Comparison of ENCODE assay signal across 19 cellular contexts in genomic region chr3:144923051-144923450, GRCh38.
"Had no signal": no experiment of that assay in that cellular context is flagged by ENCODE, and none has a peak within 500 bp of the region (broad histone marks: within the 10 kb centered on the region; RNA-seq: fewer than 3 reads in every experiment).

No MANE protein-coding gene starts in this region.

- H3K9me3 Mint-ChIP-seq: activated naive CD8-positive, alpha-beta T cell treated with anti-CD3 and anti-CD28 coated beads, Interleukin-2, amount 10 ng/mL, durations not matched to agents 7 days and 5 days; nephron progenitor cell had no signal

- H3K27me3 Mint-ChIP-seq: activated naive CD8-positive, alpha-beta T cell treated with anti-CD3 and anti-CD28 coated beads, Interleukin-2, amount 10 ng/mL, durations not matched to agents 7 days and 5 days had no signal

- H3K4me3 Mint-ChIP-seq: activated naive CD8-positive, alpha-beta T cell treated with anti-CD3 and anti-CD28 coated beads, Interleukin-2, amount 10 ng/mL, durations not matched to agents 7 days and 5 days; nephron progenitor cell had no signal

- ATAC-seq: left ventricle myocardium superior; right lobe of liver; stimulated activated naive CD8-positive, alpha-beta T cell treated with anti-CD3 and anti-CD28 coated beads, Interleukin-15, Interleukin-2, amounts not matched to agents 100 U/mL and 50 U/mL, for 24 hours had no signal

- H3K4me1 Mint-ChIP-seq: activated naive CD8-positive, alpha-beta T cell treated with anti-CD3 and anti-CD28 coated beads, Interleukin-2, amount 10 ng/mL, durations not matched to agents 7 days and 5 days; nephron progenitor cell had no signal

- H3K27ac ChIP-seq: breast epithelium, prostate gland, right lobe of liver, suprapubic skin had no signal

- DNase-seq: activated CD4-positive, CD25-positive, alpha-beta regulatory T cell treated with anti-CD3 and anti-CD28 coated beads, Interleukin-2, amount 50 U/mL, for 72 hours; activated naive CD4-positive, alpha-beta T cell; activated naive CD8-positive, alpha-beta T cell treated with anti-CD3 and anti-CD28 coated beads, Interleukin-2, amount 10 ng/mL, durations not matched to agents 7 days and 5 days; activated T-cell treated with anti-CD3 and anti-CD28 coated beads for 4 hours; anterior cingulate cortex; erythroblast; hypothalamus; left ventricle myocardium superior; mesenchymal stem cell; nephron progenitor cell; occipital lobe; right lobe of liver; stimulated activated naive CD8-positive, alpha-beta T cell treated with anti-CD3 and anti-CD28 coated beads, Interleukin-15, Interleukin-2, amounts not matched to agents 100 U/mL and 50 U/mL, for 24 hours; T-helper 1 cell; T1000; trophoblast cell had no signal

- H3K27ac Mint-ChIP-seq: activated naive CD8-positive, alpha-beta T cell treated with anti-CD3 and anti-CD28 coated beads, Interleukin-2, amount 10 ng/mL, durations not matched to agents 7 days and 5 days; nephron progenitor cell had no signal

- H3K36me3 Mint-ChIP-seq: activated naive CD8-positive, alpha-beta T cell treated with anti-CD3 and anti-CD28 coated beads, Interleukin-2, amount 10 ng/mL, durations not matched to agents 7 days and 5 days had no signal
